12 cellular contexts compared by ENCODE assay signal in the genomic region with DNA sequence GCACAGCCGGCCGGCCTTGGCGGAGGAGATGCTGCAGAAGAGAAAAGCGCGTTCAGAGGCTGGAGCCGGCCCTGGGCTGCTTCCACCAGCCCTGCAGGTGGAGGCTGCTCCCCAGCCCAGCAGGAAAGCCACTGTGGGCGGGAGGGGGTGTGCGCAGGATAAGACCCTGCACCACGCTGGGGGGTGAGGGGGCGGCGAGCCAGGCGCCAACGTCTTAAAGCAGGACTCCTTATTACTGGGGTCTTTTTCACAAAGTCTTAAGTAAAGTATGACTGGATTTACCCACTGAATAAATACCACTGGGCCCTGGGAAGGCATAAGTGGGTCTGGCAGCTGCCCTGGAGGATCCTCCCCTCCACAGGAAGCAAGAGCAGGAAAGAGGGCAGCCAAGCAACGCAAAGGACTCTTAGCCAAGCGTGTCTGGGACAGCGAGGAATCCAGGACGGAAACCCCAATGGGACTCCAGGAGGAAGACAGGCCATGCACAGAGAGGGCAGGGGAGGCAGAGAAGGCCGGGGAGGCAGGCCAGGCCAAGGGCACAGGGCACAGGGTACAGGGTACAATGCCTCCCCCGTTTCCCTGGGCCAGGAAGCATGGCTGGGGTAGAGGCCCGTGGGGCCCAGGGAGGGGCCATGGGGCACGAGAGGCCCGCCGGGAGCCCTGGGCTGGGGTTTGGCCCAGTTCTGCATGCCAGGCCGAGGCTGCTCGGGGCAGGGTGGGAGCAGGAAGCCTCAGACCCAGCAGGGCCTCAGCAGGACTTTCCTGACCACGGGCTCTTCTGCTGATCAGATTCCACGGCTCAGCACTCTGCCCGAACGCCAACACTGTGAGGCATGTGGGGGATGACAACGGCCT.
"Had no signal": no experiment of that assay in that cellular context is flagged by ENCODE, and none has a peak within 500 bp of the region (broad histone marks: within the 10 kb centered on the region; RNA-seq: fewer than 3 reads in every experiment).

No MANE protein-coding gene starts in this region.

- H3K9ac ChIP-seq: parathyroid adenoma had no signal

- H3K4me3 ChIP-seq: esophagus muscularis mucosa, left lung, upper lobe of left lung had no signal

- H2AFZ ChIP-seq: parathyroid adenoma had no signal

- H3K36me3 ChIP-seq: brain microvascular endothelial cell had no signal

- H3K4me1 ChIP-seq: esophagus muscularis mucosa, left lung, parathyroid adenoma, upper lobe of left lung had no signal

- H3K27me3 ChIP-seq: brain microvascular endothelial cell, esophagus muscularis mucosa, left lung, upper lobe of left lung had no signal

- H3K79me2 ChIP-seq: parathyroid adenoma had no signal

- H3K9me3 ChIP-seq: esophagus muscularis mucosa, left lung, upper lobe of left lung had no signal

- DNase-seq: activated CD4-positive, alpha-beta memory T cell treated with anti-CD3 and anti-CD28 coated beads for 36 hours; activated CD4-positive, CD25-positive, alpha-beta regulatory T cell treated with anti-CD3 and anti-CD28 coated beads, Interleukin-2, amount 50 U/mL, for 72 hours; activated gamma-delta T cell; activated naive CD8-positive, alpha-beta T cell treated with anti-CD3 and anti-CD28 coated beads for 36 hours; activated T-cell treated with anti-CD3 and anti-CD28 coated beads, Interleukin-2, amount 50 U/mL, for 4 hours; brain microvascular endothelial cell; stimulated activated CD4-positive, alpha-beta T cell treated with anti-CD3 and anti-CD28 coated beads, Interleukin-2, amount 100 ng/mL, for 24 hours; stimulated activated naive B cell treated with anti-CD40 and anti-IgM and Interleukin-4, amounts not matched to agents 10 μg/mL and 1 μg/mL and 100 μg/mL, for 72 hours had no signal

- H3K27ac ChIP-seq: brain microvascular endothelial cell, esophagus muscularis mucosa, left lung, parathyroid adenoma, upper lobe of left lung had no signal
